Comparison of ENCODE assay signal across 8 cellular contexts in genomic region chr10:102245932-102246251, GRCh38. TPM values are rescaled to one million over a fixed set of nuclear protein-coding genes. Genes with fewer than 3 reads are reported as not detected.
DNase-seq lines count a peak whose midpoint lies in the region; ATAC-seq and TF ChIP-seq lines count a peak whose summit lies in the region.

No MANE protein-coding gene starts in this region.

- H3K9me3 ChIP-seq in sigmoid colon = no peaks in the 10 kb centered on the region

- DNase-seq in T-cell = no peak
- no peak for DNase-seq in fibroblast of villous mesenchyme (ENCODE audit: low read depth)
- DNase-seq in sigmoid colon = no peak
- no peak for DNase-seq in superior temporal gyrus (ENCODE audit: extremely low spot score)
- DNase-seq in NCI-H446 (lab: John Stamatoyannopoulos, UW) = no peak

- H3K4me3 Mint-ChIP-seq in T-cell = peak overlapping the region; percentile 94 to 98 (median 97)

- CTCF ChIA-PET in T-cell (lab: Charles Lee) = interaction anchor here (1.0 to 2.3 kb wide), 6 partner anchors 15 to 258 kb away, joined by 3 to 38 read pairs (median 4); partner anchors contain the start of gene SUFU (in 1 of the 2)

- ATAC-seq in GM21528 (IDR thresholded peaks at IDR 0.05; ENCODE audit: low FRiP score, unreplicated experiment) (peak; percentile 5), T-cell (replicated peaks in 1 of 4) (no peak), GM18907 (IDR thresholded peaks at IDR 0.05; ENCODE audit: unreplicated experiment) (no peak), HG03159 (IDR thresholded peaks at IDR 0.05; ENCODE audit: unreplicated experiment) (no peak)

- H3K4me1 ChIP-seq in sigmoid colon = peaks cover 0 to 57% (median 48%) of the 10 kb centered on the region in 4 donors

- H3K27ac Mint-ChIP-seq in T-cell = peak overlapping the region; percentile 88 to 89

- H3K9me3 Mint-ChIP-seq in T-cell = no peaks in the 10 kb centered on the region

- TF ChIP-seq CTCF in fibroblast of villous mesenchyme (IDR thresholded peaks at IDR 0.05; ENCODE audit: insufficient read depth, low read depth, low read length) (no peak), sigmoid colon (IDR thresholded peaks at IDR 0.05) (no peak)

- peak overlapping the region; percentile 89 to 91 (median 90) for H3K27ac ChIP-seq in sigmoid colon

- POLR2A ChIA-PET in T-cell (lab: Charles Lee) = interaction anchor here (0.6 to 1.0 kb wide), 4 partner anchors 14 to 186 kb away, joined by 3 to 7 read pairs (median 4); partner anchors contain the start of gene CUEDC2 (in 1 of the 2)

- peaks cover 13 to 21% of the 10 kb centered on the region in 2 donors for H3K27me3 Mint-ChIP-seq in T-cell

- whole genome bisulfite sequencing in sigmoid colon, 2 donors = 0 to 2% methylated on average over 4 of the region's 4 CpGs

- peaks cover 5% of the 10 kb centered on the region for H3K36me3 Mint-ChIP-seq in T-cell

- no peak for TF ChIP-seq EP300 in sigmoid colon (IDR thresholded peaks at IDR 0.05)

- no peak for TF ChIP-seq POLR2A in sigmoid colon (IDR thresholded peaks at IDR 0.05)

- H3K36me3 ChIP-seq in sigmoid colon = no peaks in the 10 kb centered on the region

- H3K4me3 ChIP-seq in fibroblast of villous mesenchyme (ENCODE audit: low read depth, low read length) = peak overlapping the region; percentile 99
- peak overlapping the region; percentile 77 to 83 (median 77) for H3K4me3 ChIP-seq in sigmoid colon

- intact Hi-C loops in sigmoid colon (cut with DNase I) = no loop called here

- H3K4me1 Mint-ChIP-seq in T-cell = peaks cover 47 to 61% (median 52%) of the 10 kb centered on the region in 3 donors

- no peaks in the 10 kb centered on the region for H3K27me3 ChIP-seq in sigmoid colon

RNA-seq across cellular contexts. Expression of gene GBF1, which starts 0.6 kb away (rescaled TPM):
- 10 to 100 TPM; 37.2 to 41.1 (median 38.7) TPM for total RNA-seq in T-cell
- total RNA-seq in fibroblast of villous mesenchyme = 48.3 and 58.3 TPM in 2 replicates
- total RNA-seq in sigmoid colon = 10 to 100 TPM; 18.1 to 38.2 (median 21.4) TPM
- polyA plus RNA-seq in sigmoid colon = 10 to 100 TPM in 2 of 3 donors, 1 to 10 TPM in 1; 8.4 to 28.7 (median 14.8) TPM

RNA-seq across cellular contexts. Expression of gene PITX3, which starts 4.6 kb away (rescaled TPM):
- total RNA-seq in T-cell (not detected), fibroblast of villous mesenchyme (under 0.01 TPM in 1 of 2 replicates, not detected in the other), sigmoid colon (not detected)
- polyA plus RNA-seq in sigmoid colon = not detected

RNA-seq across cellular contexts. Expression of gene ELOVL3, which starts 19.8 kb away (rescaled TPM):
- total RNA-seq in T-cell (not detected), fibroblast of villous mesenchyme (0.32 and 0.86 TPM in 2 replicates), sigmoid colon (under 1 TPM in 1 of 4 donors, not detected in 3; 0.71 TPM)
- under 1 TPM in 1 of 3 donors, not detected in 2; 0.45 TPM for polyA plus RNA-seq in sigmoid colon
